9 cellular contexts compared by ENCODE assay signal in genomic region chr20:5835234-5835845, GRCh38.
DNase-seq lines count a peak whose midpoint lies in the region; ATAC-seq, FAIRE-seq and TF ChIP-seq lines count a peak whose summit lies in the region.
"Had no signal": no experiment of that assay in that cellular context is flagged by ENCODE, and none has a peak within 500 bp of the region (broad histone marks: within the 10 kb centered on the region; RNA-seq: fewer than 3 reads in every experiment).

No MANE protein-coding gene starts in this region.

- DNase-seq in NCI-H2081 (lab: John Stamatoyannopoulos, UW) (peak; percentile 20 to 60), NCI-H2081 treated with DMSO at 0.1 percent for 48 hours (lab: John Stamatoyannopoulos, UW) (no peak), SHP77 (lab: John Stamatoyannopoulos, UW) (peak; percentile 66 to 75), epithelial cell of esophagus (ENCODE audit: low read depth) (peak; percentile 25), sciatic nerve (ENCODE audit: low spot score) (no peak), globus pallidus (ENCODE audit: low spot score) (no peak), frontal cortex (ENCODE audit: low spot score in 2 of 2) (no peak)

- no peak for FAIRE-seq in frontal cortex (lab: Jason Lieb, UNC)
- FAIRE-seq: A204.1 had no signal

- ATAC-seq in sciatic nerve (peak; percentile 68), HG03025 (IDR thresholded peaks at IDR 0.05; ENCODE audit: low FRiP score, unreplicated experiment) (no peak)

- no peak for TF ChIP-seq CTCF in epithelial cell of esophagus (IDR thresholded peaks at IDR 0.05; ENCODE audit: insufficient read depth, low read depth, low read length, missing control alignments)

- intact Hi-C loops in sciatic nerve (cut with DNase I): no loop called here

- no peak overlapping the region for H3K4me3 ChIP-seq in epithelial cell of esophagus (ENCODE audit: low read length)

Comparison
In these comparisons a context has a peak if more than half of its experiments do, and no peak if none do; other contexts are left out.
1. DNase-seq: peak in NCI-H2081 (2 of 2), SHP77 (2 of 2) and epithelial cell of esophagus (single experiment); none in NCI-H2081 treated with DMSO at 0.1 percent for 48 hours (single experiment), sciatic nerve (single experiment), globus pallidus (single experiment) and frontal cortex (0 of 2).